ENCODE assay signal across 1 cellular context in genomic region chr7:150968698-150969482, GRCh38.
A peak's percentile ranks its signal among the peaks of the same experiment; 100 is the strongest.
TF ChIP-seq lines count a peak whose summit lies in the region.

No MANE protein-coding gene starts in this region.

TF ChIP-seq in K562, 482 proteins besides CTCF, POLR2A, EP300 and RAD21 (continued from another document and continues in another):
- TF ChIP-seq MGA (IDR thresholded peaks at IDR 0.05), result peak; percentile 53
- peak; percentile 85 for TF ChIP-seq HDAC8 (tag; IDR thresholded peaks at IDR 0.05)
- TF ChIP-seq, protein P1, sequence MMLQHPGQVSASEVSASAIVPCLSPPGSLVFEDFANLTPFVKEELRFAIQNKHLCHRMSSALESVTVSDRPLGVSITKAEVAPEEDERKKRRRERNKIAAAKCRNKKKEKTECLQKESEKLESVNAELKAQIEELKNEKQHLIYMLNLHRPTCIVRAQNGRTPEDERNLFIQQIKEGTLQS (IDR thresholded peaks at IDR 0.05), result peak; percentile 58; the same call in 1 of the 2 replicates
- TF ChIP-seq, protein P1 (CRISPR knock-in tag; conservative IDR thresholded peaks at IDR 0.05), result no peak
- no peak for TF ChIP-seq HDAC1 (IDR thresholded peaks at IDR 0.05)
- no peak for TF ChIP-seq PHTF2 (CRISPR knock-in tag; IDR thresholded peaks at IDR 0.05)
- TF ChIP-seq CXXC5 (CRISPR knock-in tag; IDR thresholded peaks at IDR 0.05), result peak; percentile 82
- TF ChIP-seq, protein P2, sequence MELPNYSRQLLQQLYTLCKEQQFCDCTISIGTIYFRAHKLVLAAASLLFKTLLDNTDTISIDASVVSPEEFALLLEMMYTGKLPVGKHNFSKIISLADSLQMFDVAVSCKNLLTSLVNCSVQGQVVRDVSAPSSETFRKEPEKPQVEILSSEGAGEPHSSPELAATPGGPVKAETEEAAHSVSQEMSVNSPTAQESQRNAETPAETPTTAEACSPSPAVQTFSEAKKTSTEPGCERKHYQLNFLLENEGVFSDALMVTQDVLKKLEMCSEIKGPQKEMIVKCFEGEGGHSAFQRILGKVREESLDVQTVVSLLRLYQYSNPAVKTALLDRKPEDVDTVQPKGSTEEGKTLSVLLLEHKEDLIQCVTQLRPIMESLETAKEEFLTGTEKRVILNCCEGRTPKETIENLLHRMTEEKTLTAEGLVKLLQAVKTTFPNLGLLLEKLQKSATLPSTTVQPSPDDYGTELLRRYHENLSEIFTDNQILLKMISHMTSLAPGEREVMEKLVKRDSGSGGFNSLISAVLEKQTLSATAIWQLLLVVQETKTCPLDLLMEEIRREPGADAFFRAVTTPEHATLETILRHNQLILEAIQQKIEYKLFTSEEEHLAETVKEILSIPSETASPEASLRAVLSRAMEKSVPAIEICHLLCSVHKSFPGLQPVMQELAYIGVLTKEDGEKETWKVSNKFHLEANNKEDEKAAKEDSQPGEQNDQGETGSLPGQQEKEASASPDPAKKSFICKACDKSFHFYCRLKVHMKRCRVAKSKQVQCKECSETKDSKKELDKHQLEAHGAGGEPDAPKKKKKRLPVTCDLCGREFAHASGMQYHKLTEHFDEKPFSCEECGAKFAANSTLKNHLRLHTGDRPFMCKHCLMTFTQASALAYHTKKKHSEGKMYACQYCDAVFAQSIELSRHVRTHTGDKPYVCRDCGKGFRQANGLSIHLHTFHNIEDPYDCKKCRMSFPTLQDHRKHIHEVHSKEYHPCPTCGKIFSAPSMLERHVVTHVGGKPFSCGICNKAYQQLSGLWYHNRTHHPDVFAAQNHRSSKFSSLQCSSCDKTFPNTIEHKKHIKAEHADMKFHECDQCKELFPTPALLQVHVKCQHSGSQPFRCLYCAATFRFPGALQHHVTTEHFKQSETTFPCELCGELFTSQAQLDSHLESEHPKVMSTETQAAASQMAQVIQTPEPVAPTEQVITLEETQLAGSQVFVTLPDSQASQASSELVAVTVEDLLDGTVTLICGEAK (IDR thresholded peaks at IDR 0.05), result no peak
- TF ChIP-seq, protein P2 (CRISPR knock-in tag; IDR thresholded peaks at IDR 0.05), result no peak
- TF ChIP-seq ZNF668 (CRISPR knock-in tag; IDR thresholded peaks at IDR 0.05), result 0 out of 2 replicates have a peak, but pooled peaks have one; percentile 12
- TF ChIP-seq, protein P3, sequence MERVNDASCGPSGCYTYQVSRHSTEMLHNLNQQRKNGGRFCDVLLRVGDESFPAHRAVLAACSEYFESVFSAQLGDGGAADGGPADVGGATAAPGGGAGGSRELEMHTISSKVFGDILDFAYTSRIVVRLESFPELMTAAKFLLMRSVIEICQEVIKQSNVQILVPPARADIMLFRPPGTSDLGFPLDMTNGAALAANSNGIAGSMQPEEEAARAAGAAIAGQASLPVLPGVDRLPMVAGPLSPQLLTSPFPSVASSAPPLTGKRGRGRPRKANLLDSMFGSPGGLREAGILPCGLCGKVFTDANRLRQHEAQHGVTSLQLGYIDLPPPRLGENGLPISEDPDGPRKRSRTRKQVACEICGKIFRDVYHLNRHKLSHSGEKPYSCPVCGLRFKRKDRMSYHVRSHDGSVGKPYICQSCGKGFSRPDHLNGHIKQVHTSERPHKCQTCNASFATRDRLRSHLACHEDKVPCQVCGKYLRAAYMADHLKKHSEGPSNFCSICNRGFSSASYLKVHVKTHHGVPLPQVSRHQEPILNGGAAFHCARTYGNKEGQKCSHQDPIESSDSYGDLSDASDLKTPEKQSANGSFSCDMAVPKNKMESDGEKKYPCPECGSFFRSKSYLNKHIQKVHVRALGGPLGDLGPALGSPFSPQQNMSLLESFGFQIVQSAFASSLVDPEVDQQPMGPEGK (CRISPR knock-in tag; IDR thresholded peaks at IDR 0.05; ENCODE audit: borderline replicate concordance), result no peak
- TF ChIP-seq MCM2 (IDR thresholded peaks at IDR 0.05; ENCODE audit: low read depth), result no peak
- no peak for TF ChIP-seq RFX1 (IDR thresholded peaks at IDR 0.05)
- TF ChIP-seq E2F3 (CRISPR knock-in tag; IDR thresholded peaks at IDR 0.05), result peak; percentile 57; the same call in 1 of the 2 replicates
- no peak for TF ChIP-seq POLR2B (IDR thresholded peaks at IDR 0.05; ENCODE audit: low read depth, partially characterized antibody)
- peak; percentile 64 for TF ChIP-seq ZBTB9 (CRISPR knock-in tag; IDR thresholded peaks at IDR 0.05)
- TF ChIP-seq ZNF830 (CRISPR knock-in tag; IDR thresholded peaks at IDR 0.05), result peak; percentile 83; the same call in 1 of the 2 replicates
- TF ChIP-seq ZNF586 (CRISPR knock-in tag; conservative IDR thresholded peaks at IDR 0.05), result no peak
- TF ChIP-seq, protein P4, sequence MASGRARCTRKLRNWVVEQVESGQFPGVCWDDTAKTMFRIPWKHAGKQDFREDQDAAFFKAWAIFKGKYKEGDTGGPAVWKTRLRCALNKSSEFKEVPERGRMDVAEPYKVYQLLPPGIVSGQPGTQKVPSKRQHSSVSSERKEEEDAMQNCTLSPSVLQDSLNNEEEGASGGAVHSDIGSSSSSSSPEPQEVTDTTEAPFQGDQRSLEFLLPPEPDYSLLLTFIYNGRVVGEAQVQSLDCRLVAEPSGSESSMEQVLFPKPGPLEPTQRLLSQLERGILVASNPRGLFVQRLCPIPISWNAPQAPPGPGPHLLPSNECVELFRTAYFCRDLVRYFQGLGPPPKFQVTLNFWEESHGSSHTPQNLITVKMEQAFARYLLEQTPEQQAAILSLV (tag; IDR thresholded peaks at IDR 0.05), result no peak
- TF ChIP-seq MEIS2 (IDR thresholded peaks at IDR 0.05; ENCODE audit: partially characterized antibody), result no peak
- TF ChIP-seq, protein P5, sequence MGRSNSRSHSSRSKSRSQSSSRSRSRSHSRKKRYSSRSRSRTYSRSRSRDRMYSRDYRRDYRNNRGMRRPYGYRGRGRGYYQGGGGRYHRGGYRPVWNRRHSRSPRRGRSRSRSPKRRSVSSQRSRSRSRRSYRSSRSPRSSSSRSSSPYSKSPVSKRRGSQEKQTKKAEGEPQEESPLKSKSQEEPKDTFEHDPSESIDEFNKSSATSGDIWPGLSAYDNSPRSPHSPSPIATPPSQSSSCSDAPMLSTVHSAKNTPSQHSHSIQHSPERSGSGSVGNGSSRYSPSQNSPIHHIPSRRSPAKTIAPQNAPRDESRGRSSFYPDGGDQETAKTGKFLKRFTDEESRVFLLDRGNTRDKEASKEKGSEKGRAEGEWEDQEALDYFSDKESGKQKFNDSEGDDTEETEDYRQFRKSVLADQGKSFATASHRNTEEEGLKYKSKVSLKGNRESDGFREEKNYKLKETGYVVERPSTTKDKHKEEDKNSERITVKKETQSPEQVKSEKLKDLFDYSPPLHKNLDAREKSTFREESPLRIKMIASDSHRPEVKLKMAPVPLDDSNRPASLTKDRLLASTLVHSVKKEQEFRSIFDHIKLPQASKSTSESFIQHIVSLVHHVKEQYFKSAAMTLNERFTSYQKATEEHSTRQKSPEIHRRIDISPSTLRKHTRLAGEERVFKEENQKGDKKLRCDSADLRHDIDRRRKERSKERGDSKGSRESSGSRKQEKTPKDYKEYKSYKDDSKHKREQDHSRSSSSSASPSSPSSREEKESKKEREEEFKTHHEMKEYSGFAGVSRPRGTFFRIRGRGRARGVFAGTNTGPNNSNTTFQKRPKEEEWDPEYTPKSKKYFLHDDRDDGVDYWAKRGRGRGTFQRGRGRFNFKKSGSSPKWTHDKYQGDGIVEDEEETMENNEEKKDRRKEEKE (IDR thresholded peaks at IDR 0.05; ENCODE audit: borderline replicate concordance in 1 of 2, control insufficient read depth in 1 of 2, low read depth in 2 of 2, low read length in 1 of 2), result no peak
